1 cellular context compared by ENCODE assay signal in the genomic region with DNA sequence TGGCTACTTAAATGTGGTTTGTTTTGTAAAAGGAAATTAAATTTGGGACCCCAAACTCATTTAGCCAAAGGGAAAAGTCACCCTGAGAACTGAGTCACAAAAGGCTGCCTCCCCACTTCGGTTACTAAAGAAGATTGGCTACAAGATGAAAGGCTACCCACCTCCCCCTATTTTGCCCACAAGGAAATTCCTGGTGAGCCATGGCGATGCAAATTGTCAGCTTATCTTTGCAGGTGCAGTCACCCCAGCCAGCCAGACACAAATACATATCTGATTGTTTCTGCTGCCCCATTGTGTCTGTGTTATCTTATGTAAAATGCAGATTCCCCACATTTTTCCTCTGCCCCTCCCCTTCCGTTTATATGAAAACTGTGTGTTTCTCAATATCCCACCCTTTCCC.
TF ChIP-seq lines count a peak whose summit lies in the region.

No MANE protein-coding gene starts in this region.

TF ChIP-seq in SK-N-SH treated with all-trans-retinoic acid at 6 μM for 48 hours, 23 proteins besides CTCF, POLR2A, EP300 and RAD21 (continued from another document):
- TF ChIP-seq, protein P1, sequence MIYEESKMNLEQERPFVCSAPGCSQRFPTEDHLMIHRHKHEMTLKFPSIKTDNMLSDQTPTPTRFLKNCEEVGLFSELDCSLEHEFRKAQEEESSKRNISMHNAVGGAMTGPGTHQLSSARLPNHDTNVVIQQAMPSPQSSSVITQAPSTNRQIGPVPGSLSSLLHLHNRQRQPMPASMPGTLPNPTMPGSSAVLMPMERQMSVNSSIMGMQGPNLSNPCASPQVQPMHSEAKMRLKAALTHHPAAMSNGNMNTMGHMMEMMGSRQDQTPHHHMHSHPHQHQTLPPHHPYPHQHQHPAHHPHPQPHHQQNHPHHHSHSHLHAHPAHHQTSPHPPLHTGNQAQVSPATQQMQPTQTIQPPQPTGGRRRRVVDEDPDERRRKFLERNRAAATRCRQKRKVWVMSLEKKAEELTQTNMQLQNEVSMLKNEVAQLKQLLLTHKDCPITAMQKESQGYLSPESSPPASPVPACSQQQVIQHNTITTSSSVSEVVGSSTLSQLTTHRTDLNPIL (CRISPR knock-in tag; IDR thresholded peaks at IDR 0.05; ENCODE audit: low read depth), result no peak
- TF ChIP-seq ZC3H10 (CRISPR knock-in tag; IDR thresholded peaks at IDR 0.05), result no peak
- TF ChIP-seq SNAI2 (CRISPR knock-in tag; IDR thresholded peaks at IDR 0.05), result no peak
- TF ChIP-seq ZNF8 (CRISPR knock-in tag; IDR thresholded peaks at IDR 0.05), result no peak
- TF ChIP-seq ARNTL (CRISPR knock-in tag; IDR thresholded peaks at IDR 0.05; ENCODE audit: borderline replicate concordance, low read depth), result no peak
